18 cellular contexts compared by ENCODE assay signal in the genomic region with DNA sequence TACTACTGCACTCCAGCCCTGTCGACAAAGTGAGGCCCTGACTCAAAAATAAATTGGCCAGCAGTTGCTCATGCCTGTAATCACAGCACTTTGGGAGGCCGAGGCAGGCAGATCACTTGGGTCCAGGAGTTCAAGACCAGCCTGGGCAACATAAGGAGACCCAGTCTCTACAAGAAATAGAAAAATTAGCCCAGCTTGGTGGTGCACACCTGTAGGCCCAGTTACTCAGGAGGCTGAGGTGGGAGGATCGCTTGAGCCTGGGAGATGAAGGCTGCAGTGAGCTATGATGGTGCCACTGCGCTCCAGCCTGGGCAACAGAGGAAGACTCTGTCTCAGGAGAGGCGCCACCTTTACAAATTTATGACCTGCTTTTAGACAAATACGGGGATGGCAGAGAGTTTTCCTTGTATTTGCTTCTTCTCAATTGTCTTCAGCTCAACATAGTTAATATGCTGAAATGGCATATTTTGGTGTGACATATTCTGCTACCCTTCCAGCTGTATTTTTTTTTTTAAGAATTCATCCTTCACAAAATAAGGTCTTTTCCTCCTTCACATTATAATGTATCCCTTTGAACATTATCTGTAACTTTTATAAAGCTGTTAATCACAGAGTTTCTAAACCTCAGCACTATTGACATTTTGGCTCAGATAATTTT.
"Had no signal": no experiment of that assay in that cellular context is flagged by ENCODE, and none has a peak within 500 bp of the region (broad histone marks: within the 10 kb centered on the region; RNA-seq: fewer than 3 reads in every experiment).

No MANE protein-coding gene starts in this region.

- H3K4me1 Mint-ChIP-seq: mesothelial cell of epicardium had no signal

- H3K4me3 ChIP-seq: ascending aorta, breast epithelium, esophagus squamous epithelium, hepatocyte, lung, prostate gland, right atrium auricular region, skin epidermis had no signal

- H2AFZ ChIP-seq: hepatocyte had no signal

- H3K9me3 ChIP-seq: ascending aorta, breast epithelium, esophagus squamous epithelium, prostate gland, right atrium auricular region had no signal

- H3K36me3 Mint-ChIP-seq: activated naive CD4-positive, alpha-beta T cell treated with anti-CD3 and anti-CD28 coated beads, Interleukin-2, amount 50 U/mL, for 24 hours; mesothelial cell of epicardium; T-cell had no signal

- H3K4me1 ChIP-seq: breast epithelium, prostate gland, right atrium auricular region had no signal

- H3K36me3 ChIP-seq: ascending aorta, breast epithelium, esophagus squamous epithelium, prostate gland, right atrium auricular region had no signal

- H3K27me3 Mint-ChIP-seq: activated naive CD4-positive, alpha-beta T cell treated with anti-CD3 and anti-CD28 coated beads, Interleukin-2, amount 50 U/mL, for 24 hours; T-cell had no signal

- H3K4me2 ChIP-seq: hepatocyte had no signal

- H3K27ac Mint-ChIP-seq: activated CD8-positive, alpha-beta T cell treated with anti-CD3 and anti-CD28 coated beads, Interleukin-2, amount 10 ng/mL, durations not matched to agents 7 days and 5 days; activated naive CD4-positive, alpha-beta T cell treated with anti-CD3 and anti-CD28 coated beads, Interleukin-2, amount 50 U/mL, for 24 hours; mesothelial cell of epicardium; nephron progenitor cell; stimulated activated naive CD8-positive, alpha-beta T cell treated with anti-CD3 and anti-CD28 coated beads, Interleukin-15, Interleukin-2, amounts not matched to agents 100 ng/mL and 50 ng/mL, for 24 hours; T-cell had no signal

- H3K27me3 ChIP-seq: ascending aorta, breast epithelium, esophagus squamous epithelium, hepatocyte, right atrium auricular region had no signal

- DNase-seq: activated CD4-positive, CD25-positive, alpha-beta regulatory T cell; activated gamma-delta T cell; esophagus squamous epithelium had no signal

- H3K27ac ChIP-seq: breast epithelium, esophagus squamous epithelium, hepatocyte, prostate gland, right atrium auricular region, skin epidermis had no signal

- H3K4me3 Mint-ChIP-seq: activated CD4-positive, alpha-beta T cell treated with anti-CD3 and anti-CD28 coated beads, Interleukin-2, amount 10 ng/mL, durations not matched to agents 24 days and 14 days; activated CD8-positive, alpha-beta T cell treated with anti-CD3 and anti-CD28 coated beads, Interleukin-2, amount 10 ng/mL, durations not matched to agents 7 days and 5 days; activated naive CD4-positive, alpha-beta T cell treated with anti-CD3 and anti-CD28 coated beads, Interleukin-2, amount 50 U/mL, for 24 hours; activated T-cell treated with anti-CD3 and anti-CD28 coated beads, Interleukin-2, amount 50 U/mL, for 4 hours; mesothelial cell of epicardium; nephron progenitor cell; stimulated activated naive CD8-positive, alpha-beta T cell treated with anti-CD3 and anti-CD28 coated beads, Interleukin-15, Interleukin-2, amounts not matched to agents 100 ng/mL and 50 ng/mL, for 24 hours; T-cell had no signal

- H3K9me3 Mint-ChIP-seq: activated CD4-positive, alpha-beta T cell treated with anti-CD3 and anti-CD28 coated beads, Interleukin-2, amount 10 ng/mL, durations not matched to agents 24 days and 14 days; activated naive CD4-positive, alpha-beta T cell treated with anti-CD3 and anti-CD28 coated beads, Interleukin-2, amount 50 U/mL, for 24 hours; activated T-cell treated with anti-CD3 and anti-CD28 coated beads, Interleukin-2, amount 50 U/mL, for 4 hours; mesothelial cell of epicardium; nephron progenitor cell; stimulated activated naive CD8-positive, alpha-beta T cell treated with anti-CD3 and anti-CD28 coated beads, Interleukin-15, Interleukin-2, amounts not matched to agents 100 ng/mL and 50 ng/mL, for 24 hours; T-cell had no signal

- H3K79me2 ChIP-seq: hepatocyte had no signal
